25 cellular contexts compared by ENCODE assay signal in the genomic region with DNA sequence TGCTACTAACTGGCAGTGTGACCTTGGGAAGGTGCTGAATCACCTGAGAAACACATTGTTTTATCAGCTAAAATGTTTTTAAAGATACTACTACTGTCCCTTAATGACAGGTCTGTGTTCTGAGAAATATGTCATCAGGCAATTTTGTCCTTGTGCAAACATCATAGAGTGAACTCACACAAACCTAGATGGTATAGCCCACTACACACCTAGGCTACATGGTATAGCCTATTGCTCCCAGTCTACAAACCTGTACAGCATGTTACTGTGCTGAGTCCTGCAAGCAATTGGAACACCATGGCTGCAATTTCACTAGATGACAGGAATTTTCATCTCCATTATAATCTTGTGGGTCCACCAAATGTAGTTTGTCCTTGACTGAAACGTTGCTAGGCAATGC.
"Had no signal": no experiment of that assay in that cellular context is flagged by ENCODE, and none has a peak within 500 bp of the region (broad histone marks: within the 10 kb centered on the region; RNA-seq: fewer than 3 reads in every experiment).

No MANE protein-coding gene starts in this region.

- H3K4me3 ChIP-seq: colonic mucosa, coronary artery, dorsolateral prefrontal cortex, esophagus muscularis mucosa, esophagus squamous epithelium, gastrocnemius medialis, gastroesophageal sphincter, heart left ventricle, heart right ventricle, hepatocyte had no signal

- H3K36me3 ChIP-seq: colonic mucosa, esophagus muscularis mucosa, esophagus squamous epithelium, gastrocnemius medialis, gastroesophageal sphincter, heart left ventricle, heart right ventricle had no signal

- ATAC-seq: effector memory CD8-positive, alpha-beta T cell; esophagus mucosa; foreskin keratinocyte; gastrocnemius medialis; gastroesophageal sphincter; heart left ventricle; heart right ventricle had no signal

- H3K27ac ChIP-seq: colonic mucosa, coronary artery, dorsolateral prefrontal cortex, epithelial cell of prostate, esophagus muscularis mucosa, esophagus squamous epithelium, foreskin keratinocyte, gastrocnemius medialis, gastroesophageal sphincter, heart left ventricle, heart right ventricle, hepatocyte had no signal

- H3K9me3 ChIP-seq: colonic mucosa, esophagus muscularis mucosa, esophagus squamous epithelium, gastrocnemius medialis, gastroesophageal sphincter, heart left ventricle, heart right ventricle had no signal

- H2AFZ ChIP-seq: hepatocyte had no signal

- H3K4me1 ChIP-seq: colonic mucosa, esophagus muscularis mucosa, foreskin keratinocyte, gastrocnemius medialis, gastroesophageal sphincter had no signal

- DNase-seq: colonic mucosa; cortex of kidney; dermis blood vessel endothelial cell; dorsolateral prefrontal cortex; effector CD4-positive, alpha-beta T cell; effector CD8-positive, alpha-beta T cell; effector memory CD4-positive, alpha-beta T cell; effector memory CD8-positive, alpha-beta T cell; endodermal cell; erythroblast; esophagus squamous epithelium; foreskin fibroblast; foreskin keratinocyte; foreskin melanocyte; gastrocnemius medialis; glutamatergic neuron; head of caudate nucleus; heart left ventricle; heart right ventricle had no signal

- H3K4me2 ChIP-seq: hepatocyte had no signal

- H3K27me3 ChIP-seq: colonic mucosa, dorsolateral prefrontal cortex, esophagus muscularis mucosa, esophagus squamous epithelium, foreskin keratinocyte, gastrocnemius medialis, gastroesophageal sphincter, heart left ventricle, heart right ventricle, hepatocyte had no signal

- H3K79me2 ChIP-seq: hepatocyte had no signal
